Comparison of ENCODE assay signal across 32 cellular contexts in genomic region chr1:29953938-29954337, GRCh38.
"Had no signal": no experiment of that assay in that cellular context is flagged by ENCODE, and none has a peak within 500 bp of the region (broad histone marks: within the 10 kb centered on the region; RNA-seq: fewer than 3 reads in every experiment).

No MANE protein-coding gene starts in this region.

- H3K4me1 ChIP-seq: adrenal gland, ascending aorta, breast epithelium, esophagus squamous epithelium, gastroesophageal sphincter had no signal

- H3K27ac ChIP-seq: adrenal gland, ascending aorta, breast epithelium, cardiac muscle cell, coronary artery, epithelial cell of prostate, esophagus squamous epithelium, gastroesophageal sphincter, VCaP had no signal

- H3K4me3 ChIP-seq: adrenal gland, ascending aorta, breast epithelium, cardiac muscle cell, coronary artery, dorsolateral prefrontal cortex, esophagus squamous epithelium, gastroesophageal sphincter had no signal

- H3K4me3 Mint-ChIP-seq: activated B cell treated with CpG ODN at 0.5 μM for 24 hours; activated CD8-positive, alpha-beta T cell treated with anti-CD3 and anti-CD28 coated beads for 36 hours; activated naive CD8-positive, alpha-beta T cell; activated naive CD8-positive, alpha-beta T cell treated with anti-CD3 and anti-CD28 coated beads, Interleukin-2, amount 50 U/mL, for 24 hours; activated T-cell treated with anti-CD3 and anti-CD28 coated beads, Interleukin-2, amount 50 U/mL, for 4 hours; activated T-helper 17 cell treated with anti-CD3 and anti-CD28 coated beads, Interleukin-2, amount 50 U/mL, for 72 hours; brain; dendritic cell treated with granulocyte-macrophage colony-stimulating factor and Interleukin-4, amounts not matched to agents 40 ng/mL and 50 ng/mL, for 4 days had no signal

- H3K27me3 Mint-ChIP-seq: activated CD8-positive, alpha-beta T cell treated with anti-CD3 and anti-CD28 coated beads for 36 hours; activated naive CD8-positive, alpha-beta T cell had no signal

- H3K27ac Mint-ChIP-seq: activated B cell treated with CpG ODN at 0.5 μM for 24 hours; activated CD8-positive, alpha-beta T cell treated with anti-CD3 and anti-CD28 coated beads for 36 hours; activated naive CD8-positive, alpha-beta T cell; activated naive CD8-positive, alpha-beta T cell treated with anti-CD3 and anti-CD28 coated beads, Interleukin-2, amount 50 U/mL, for 24 hours; activated T-helper 17 cell treated with anti-CD3 and anti-CD28 coated beads, Interleukin-2, amount 50 U/mL, for 72 hours; dendritic cell treated with granulocyte-macrophage colony-stimulating factor and Interleukin-4, amounts not matched to agents 40 ng/mL and 50 ng/mL, for 4 days had no signal

- ATAC-seq: activated CD4-positive, CD25-positive, alpha-beta regulatory T cell treated with anti-CD3 and anti-CD28 coated beads, Interleukin-2, amount 50 U/mL, for 24 hours; activated CD8-positive, alpha-beta T cell treated with anti-CD3 and anti-CD28 coated beads for 36 hours; activated naive CD8-positive, alpha-beta T cell treated with anti-CD3 and anti-CD28 coated beads, Interleukin-2, amount 50 U/mL, for 24 hours; activated T-cell treated with anti-CD3 and anti-CD28 coated beads, Interleukin-2, amount 50 U/mL, for 4 hours; activated T-helper 17 cell treated with anti-CD3 and anti-CD28 coated beads, Interleukin-2, amount 50 U/mL, for 72 hours; gastroesophageal sphincter had no signal

- H3K27me3 ChIP-seq: adrenal gland, ascending aorta, cardiac muscle cell had no signal

- H3K4me1 Mint-ChIP-seq: activated B cell treated with CpG ODN at 0.5 μM for 24 hours; activated naive CD8-positive, alpha-beta T cell treated with anti-CD3 and anti-CD28 coated beads, Interleukin-2, amount 50 U/mL, for 24 hours had no signal

- DNase-seq: activated B cell treated with CpG ODN at 0.5 μM for 24 hours; activated CD4-positive, alpha-beta T cell treated with anti-CD3 and anti-CD28 coated beads for 48 hours; activated CD4-positive, alpha-beta T cell treated with anti-CD3 and anti-CD28 coated beads, Interleukin-2, amount 50 U/mL, for 1 hour; activated CD4-positive, alpha-beta T cell treated with anti-CD3 and anti-CD28 coated beads, Interleukin-2, amount 50 U/mL, for 48 hours; activated CD8-positive, alpha-beta memory T cell treated with anti-CD3 and anti-CD28 coated beads for 24 hours; activated CD8-positive, alpha-beta T cell treated with anti-CD3 and anti-CD28 coated beads for 36 hours; activated effector memory CD4-positive, alpha-beta T cell treated with Interleukin-2 at 50 U/mL for 16 hours; activated gamma-delta T cell treated with Interleukin-2 at 50 U/mL for 16 hours; activated naive CD4-positive, alpha-beta T cell treated with anti-CD3 and anti-CD28 coated beads, Interleukin-2, amount 50 U/mL, for 16 hours; activated naive CD4-positive, alpha-beta T cell treated with Interleukin-2 at 50 U/mL for 16 hours; activated naive CD8-positive, alpha-beta T cell treated with anti-CD3 and anti-CD28 coated beads, Interleukin-2, amount 50 U/mL, for 24 hours; activated T-cell treated with anti-CD3 and anti-CD28 coated beads, Interleukin-2, amount 50 U/mL, for 4 hours; adrenal gland; central memory CD4-positive, alpha-beta T cell; cerebellar nuclear complex; effector memory CD4-positive, alpha-beta T cell; esophagus squamous epithelium; foreskin melanocyte; T-helper 2 cell had no signal

- H3K36me3 Mint-ChIP-seq: activated naive CD8-positive, alpha-beta T cell; brain had no signal

- H3K36me3 ChIP-seq: adrenal gland, ascending aorta, breast epithelium, cardiac muscle cell, esophagus squamous epithelium, gastroesophageal sphincter had no signal

- H3K9me3 ChIP-seq: adrenal gland, ascending aorta, esophagus squamous epithelium, gastroesophageal sphincter had no signal

- H3K9me3 Mint-ChIP-seq: activated B cell treated with CpG ODN at 0.5 μM for 24 hours; activated CD8-positive, alpha-beta T cell treated with anti-CD3 and anti-CD28 coated beads for 36 hours; activated naive CD8-positive, alpha-beta T cell treated with anti-CD3 and anti-CD28 coated beads, Interleukin-2, amount 50 U/mL, for 24 hours; activated T-cell treated with anti-CD3 and anti-CD28 coated beads, Interleukin-2, amount 50 U/mL, for 4 hours; activated T-helper 17 cell treated with anti-CD3 and anti-CD28 coated beads, Interleukin-2, amount 50 U/mL, for 72 hours; dendritic cell treated with granulocyte-macrophage colony-stimulating factor and Interleukin-4, amounts not matched to agents 40 ng/mL and 50 ng/mL, for 4 days had no signal
